ENCODE assay signal across 5 cellular contexts in genomic region chr10:117646718-117647117, GRCh38.
"Had no signal": no experiment of that assay in that cellular context is flagged by ENCODE, and none has a peak within 500 bp of the region (broad histone marks: within the 10 kb centered on the region; RNA-seq: fewer than 3 reads in every experiment).

No MANE protein-coding gene starts in this region.

- DNase-seq: GOT3, H7, HFFc6, KBM-7 had no signal

- H3K4me3 Mint-ChIP-seq: HFFc6, IgD-negative memory B cell had no signal

- H3K36me3 Mint-ChIP-seq: IgD-negative memory B cell had no signal

- H3K4me1 Mint-ChIP-seq: IgD-negative memory B cell had no signal

- H3K27ac Mint-ChIP-seq: HFFc6, IgD-negative memory B cell had no signal
